In the genomic region with DNA sequence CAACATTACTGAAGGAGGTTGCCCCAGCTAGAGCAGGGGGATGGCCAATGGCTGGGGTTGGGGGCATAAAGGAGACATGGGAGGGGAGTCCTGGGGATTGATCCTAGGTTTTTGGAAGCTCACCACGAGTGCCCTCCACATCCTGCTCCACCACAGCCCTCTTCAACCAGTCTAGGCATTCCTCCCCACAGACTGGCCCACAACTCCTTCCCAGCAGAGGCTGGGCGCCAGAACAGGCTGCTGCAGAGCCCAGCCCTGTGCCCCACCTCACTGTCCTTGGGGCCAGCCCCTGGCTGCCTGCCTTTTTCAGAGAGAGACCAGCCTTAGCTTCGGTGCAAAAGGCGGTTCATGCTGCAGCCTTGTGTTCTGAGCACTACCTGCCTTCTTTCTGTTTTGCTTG, we compare ENCODE assay signal across 29 cellular contexts. TPM values are rescaled to one million over a fixed set of nuclear protein-coding genes. Genes with fewer than 3 reads are reported as not detected.
"Had no signal": no experiment of that assay in that cellular context is flagged by ENCODE, and none has a peak within 500 bp of the region (broad histone marks: within the 10 kb centered on the region; RNA-seq: fewer than 3 reads in every experiment).

No MANE protein-coding gene starts in this region.

- H3K27ac ChIP-seq: ascending aorta, breast epithelium, cardiac muscle cell, colonic mucosa, epithelial cell of prostate had no signal

- H3K9me3 ChIP-seq: ascending aorta, breast epithelium, colonic mucosa had no signal

- H3K4me1 Mint-ChIP-seq: activated CD4-positive, alpha-beta T cell treated with anti-CD3 and anti-CD28 coated beads for 36 hours; activated CD4-positive, alpha-beta T cell treated with anti-CD3 and anti-CD28 coated beads, Interleukin-2, amount 10 ng/mL, durations not matched to agents 24 days and 14 days; activated CD8-positive, alpha-beta memory T cell treated with anti-CD3 and anti-CD28 coated beads, Interleukin-2, amount 10 ng/mL, durations not matched to agents 7 days and 5 days; activated naive CD8-positive, alpha-beta T cell treated with anti-CD3 and anti-CD28 coated beads, Interleukin-2, amount 10 ng/mL, durations not matched to agents 7 days and 5 days; brain had no signal

- H3K4me1 ChIP-seq: ascending aorta, breast epithelium, colonic mucosa had no signal

- H3K27me3 ChIP-seq: ascending aorta, breast epithelium, cardiac muscle cell, colonic mucosa had no signal

- H3K36me3 ChIP-seq: ascending aorta, breast epithelium, cardiac muscle cell, colonic mucosa had no signal

- H3K4me3 ChIP-seq: ascending aorta, breast epithelium, cardiac muscle cell, colonic mucosa had no signal

- FAIRE-seq: endometrium, endothelial cell of umbilical vein, frontal cortex had no signal

- H3K4me3 Mint-ChIP-seq: activated CD4-positive, alpha-beta memory T cell treated with anti-CD3 and anti-CD28 coated beads for 36 hours; activated CD4-positive, alpha-beta T cell treated with anti-CD3 and anti-CD28 coated beads for 36 hours; activated CD4-positive, alpha-beta T cell treated with anti-CD3 and anti-CD28 coated beads, Interleukin-2, amount 10 ng/mL, durations not matched to agents 24 days and 14 days; activated CD8-positive, alpha-beta memory T cell treated with anti-CD3 and anti-CD28 coated beads, Interleukin-2, amount 10 ng/mL, durations not matched to agents 7 days and 5 days; activated CD8-positive, alpha-beta T cell treated with anti-CD3 and anti-CD28 coated beads, Interleukin-2, amount 10 ng/mL, durations not matched to agents 7 days and 5 days; activated naive CD8-positive, alpha-beta T cell treated with anti-CD3 and anti-CD28 coated beads, Interleukin-2, amount 10 ng/mL, durations not matched to agents 7 days and 5 days; brain had no signal

- H3K27ac Mint-ChIP-seq: activated CD4-positive, alpha-beta memory T cell treated with anti-CD3 and anti-CD28 coated beads for 36 hours; activated CD4-positive, alpha-beta T cell treated with anti-CD3 and anti-CD28 coated beads for 36 hours; activated CD4-positive, alpha-beta T cell treated with anti-CD3 and anti-CD28 coated beads, Interleukin-2, amount 10 ng/mL, durations not matched to agents 24 days and 14 days; activated CD8-positive, alpha-beta memory T cell treated with anti-CD3 and anti-CD28 coated beads, Interleukin-2, amount 10 ng/mL, durations not matched to agents 7 days and 5 days; activated CD8-positive, alpha-beta T cell treated with anti-CD3 and anti-CD28 coated beads, Interleukin-2, amount 10 ng/mL, durations not matched to agents 7 days and 5 days; activated naive CD4-positive, alpha-beta T cell treated with anti-CD3 and anti-CD28 coated beads, Interleukin-2, amount 50 U/mL, for 72 hours; activated naive CD8-positive, alpha-beta T cell treated with anti-CD3 and anti-CD28 coated beads, Interleukin-2, amount 10 ng/mL, durations not matched to agents 7 days and 5 days; brain had no signal

- H3K27me3 Mint-ChIP-seq: activated CD4-positive, alpha-beta T cell treated with anti-CD3 and anti-CD28 coated beads for 36 hours; activated CD4-positive, alpha-beta T cell treated with anti-CD3 and anti-CD28 coated beads, Interleukin-2, amount 10 ng/mL, durations not matched to agents 24 days and 14 days; activated CD8-positive, alpha-beta memory T cell treated with anti-CD3 and anti-CD28 coated beads, Interleukin-2, amount 10 ng/mL, durations not matched to agents 7 days and 5 days had no signal

- H3K9me3 Mint-ChIP-seq: activated CD4-positive, alpha-beta memory T cell treated with anti-CD3 and anti-CD28 coated beads for 36 hours; activated CD4-positive, alpha-beta T cell treated with anti-CD3 and anti-CD28 coated beads, Interleukin-2, amount 10 ng/mL, durations not matched to agents 24 days and 14 days; activated naive CD8-positive, alpha-beta T cell treated with anti-CD3 and anti-CD28 coated beads, Interleukin-2, amount 10 ng/mL, durations not matched to agents 7 days and 5 days had no signal

- DNase-seq: activated CD4-positive, alpha-beta memory T cell treated with anti-CD3 and anti-CD28 coated beads for 36 hours; activated CD4-positive, alpha-beta T cell treated with anti-CD3 and anti-CD28 coated beads for 36 hours; activated CD4-positive, alpha-beta T cell treated with anti-CD3 and anti-CD28 coated beads, Interleukin-2, amount 10 ng/mL, durations not matched to agents 24 days and 14 days; activated CD4-positive, CD25-positive, alpha-beta regulatory T cell; activated CD4-positive, CD25-positive, alpha-beta regulatory T cell treated with anti-CD3 and anti-CD28 coated beads, Interleukin-2, amount 50 U/mL, for 72 hours; activated CD8-positive, alpha-beta memory T cell treated with anti-CD3 and anti-CD28 coated beads, Interleukin-2, amount 10 ng/mL, durations not matched to agents 7 days and 5 days; activated CD8-positive, alpha-beta memory T cell treated with anti-CD3 and anti-CD28 coated beads, Interleukin-2, amount 50 U/mL, for 4 hours; activated CD8-positive, alpha-beta T cell treated with anti-CD3 and anti-CD28 coated beads, Interleukin-2, amount 10 ng/mL, durations not matched to agents 7 days and 5 days; activated gamma-delta T cell treated with Interleukin-2 at 50 U/mL for 16 hours; activated naive CD4-positive, alpha-beta T cell treated with Interleukin-2 at 50 U/mL for 16 hours; activated naive CD8-positive, alpha-beta T cell treated with anti-CD3 and anti-CD28 coated beads, Interleukin-2, amount 10 ng/mL, durations not matched to agents 7 days and 5 days; activated T-cell treated with anti-CD3 and anti-CD28 coated beads, Interleukin-2, amount 50 U/mL, for 1 hour; activated T-cell treated with anti-CD3 and anti-CD28 coated beads, Interleukin-2, amount 50 U/mL, for 48 hours; central memory CD4-positive, alpha-beta T cell; cerebellar nuclear complex; colonic mucosa; effector CD8-positive, alpha-beta T cell; foreskin fibroblast; head of caudate nucleus; T-helper 2 cell had no signal

- ATAC-seq: activated CD4-positive, alpha-beta T cell treated with anti-CD3 and anti-CD28 coated beads for 36 hours; activated CD8-positive, alpha-beta memory T cell treated with anti-CD3 and anti-CD28 coated beads, Interleukin-2, amount 10 ng/mL, durations not matched to agents 7 days and 5 days; activated CD8-positive, alpha-beta T cell treated with anti-CD3 and anti-CD28 coated beads, Interleukin-2, amount 10 ng/mL, durations not matched to agents 7 days and 5 days; activated naive CD4-positive, alpha-beta T cell treated with anti-CD3 and anti-CD28 coated beads, Interleukin-2, amount 50 U/mL, for 72 hours had no signal

RNA-seq across cellular contexts. Expression of gene RPP40, which starts 16.4 kb away (rescaled TPM):
- total RNA-seq: ascending aorta had no signal
